Comparison of ENCODE assay signal across 8 cellular contexts in genomic region chr4:186068581-186069402, GRCh38. TPM values are rescaled to one million over a fixed set of nuclear protein-coding genes. Genes with fewer than 3 reads are reported as not detected.
DNase-seq lines count a peak whose midpoint lies in the region; ATAC-seq and TF ChIP-seq lines count a peak whose summit lies in the region.

TLR3 (plus strand) TSS chr4:186069156; CDS start chr4:186076620, 7,464 bp downstream.

- H3K4me3 ChIP-seq in esophagus muscularis mucosa: peak within 1 kb of the TSS; percentile 54 to 65 (median 62)

- no peak for TF ChIP-seq POLR2A in esophagus muscularis mucosa (IDR thresholded peaks at IDR 0.05; ENCODE audit: low read depth)

- TF ChIP-seq CTCF in esophagus muscularis mucosa (IDR thresholded peaks at IDR 0.05): no peak

- intact Hi-C loops in esophagus muscularis mucosa (cut with DNase I) (loop anchor here (2.0 to 5.0 kb wide), 2 partner anchors 68 to 124 kb away; partner anchors contain the start of gene CYP4V2), posterior cingulate gyrus (cut with DNase I) (loop anchor here (2.0 kb wide), 1 partner anchor 68 kb away; no protein-coding TSS in a partner anchor)

- H3K27ac Mint-ChIP-seq in activated CD8-positive, alpha-beta memory T cell treated with anti-CD3 and anti-CD28 coated beads, Interleukin-2, amount 10 ng/mL, durations not matched to agents 7 days and 5 days: peak within 1 kb of the TSS; percentile 61

- DNase-seq in activated CD8-positive, alpha-beta memory T cell treated with anti-CD3 and anti-CD28 coated beads, Interleukin-2, amount 10 ng/mL, durations not matched to agents 7 days and 5 days: no peak
- no peak for DNase-seq in activated CD8-positive, alpha-beta memory T cell treated with anti-CD3 and anti-CD28 coated beads, Interleukin-2, amount 50 U/mL, for 4 hours
- DNase-seq in SK-MEL-5 (ENCODE audit: low read depth, low spot score) (peak; percentile 32), esophagus muscularis mucosa (ENCODE audit: extremely low spot score) (no peak), non-pigmented ciliary epithelial cell (ENCODE audit: low read depth) (peak; percentile 13), germinal center (ENCODE audit: low spot score) (no peak), posterior cingulate gyrus (no peak)

- peaks cover 6 to 18% (median 14%) of the 10 kb centered on the region in 4 donors for H3K4me1 ChIP-seq in esophagus muscularis mucosa

- peak within 1 kb of the TSS; percentile 69 to 72 (median 71) for H3K27ac ChIP-seq in esophagus muscularis mucosa (replicated peaks in 1 of 4)

- H3K27me3 Mint-ChIP-seq in activated CD8-positive, alpha-beta memory T cell treated with anti-CD3 and anti-CD28 coated beads, Interleukin-2, amount 10 ng/mL, durations not matched to agents 7 days and 5 days: peaks cover 8% of the 10 kb centered on the region

- CTCF ChIA-PET in activated CD8-positive, alpha-beta memory T cell treated with anti-CD3 and anti-CD28 coated beads, Interleukin-2, amount 10 ng/mL, durations not matched to agents 7 days and 5 days (lab: Charles Lee): interaction anchor here (0.8 to 5.2 kb wide), 6 partner anchors 30 to 519 kb away, joined by 4 to 62 read pairs (median 6); no protein-coding TSS in a partner anchor

- peak within 1 kb of the TSS; percentile 71 for H3K4me3 Mint-ChIP-seq in activated CD8-positive, alpha-beta memory T cell treated with anti-CD3 and anti-CD28 coated beads, Interleukin-2, amount 10 ng/mL, durations not matched to agents 7 days and 5 days

- peak; percentile 55 for ATAC-seq in activated CD8-positive, alpha-beta memory T cell treated with anti-CD3 and anti-CD28 coated beads, Interleukin-2, amount 10 ng/mL, durations not matched to agents 7 days and 5 days
- no peak for ATAC-seq in HG02763 (IDR thresholded peaks at IDR 0.05; ENCODE audit: unreplicated experiment)

- peaks cover 1% of the 10 kb centered on the region for H3K36me3 Mint-ChIP-seq in activated CD8-positive, alpha-beta memory T cell treated with anti-CD3 and anti-CD28 coated beads, Interleukin-2, amount 10 ng/mL, durations not matched to agents 7 days and 5 days

- no peaks in the 10 kb centered on the region for H3K36me3 ChIP-seq in esophagus muscularis mucosa

- H3K4me1 Mint-ChIP-seq in activated CD8-positive, alpha-beta memory T cell treated with anti-CD3 and anti-CD28 coated beads, Interleukin-2, amount 10 ng/mL, durations not matched to agents 7 days and 5 days: peaks cover 21% of the 10 kb centered on the region

- no peaks in the 10 kb centered on the region for H3K9me3 Mint-ChIP-seq in activated CD8-positive, alpha-beta memory T cell treated with anti-CD3 and anti-CD28 coated beads, Interleukin-2, amount 10 ng/mL, durations not matched to agents 7 days and 5 days (ENCODE audit: low read depth)

- whole genome bisulfite sequencing in esophagus muscularis mucosa: 4% methylated on average over 12 of the region's 12 CpGs

- H3K9me3 ChIP-seq in esophagus muscularis mucosa: no peaks in the 10 kb centered on the region

- in situ Hi-C loops in SK-MEL-5 (cut with HindIII; ENCODE audit: low pct_unique_long_range_greater_than_20kb, low sequenced_read_pairs): no loop called here

- no peak for TF ChIP-seq EP300 in esophagus muscularis mucosa (IDR thresholded peaks at IDR 0.05)

- H3K27me3 ChIP-seq in esophagus muscularis mucosa: no peaks in the 10 kb centered on the region

RNA-seq across cellular contexts. Expression of gene TLR3, which starts in this region (rescaled TPM):
- total RNA-seq in activated CD8-positive, alpha-beta memory T cell treated with anti-CD3 and anti-CD28 coated beads, Interleukin-2, amount 10 ng/mL, durations not matched to agents 7 days and 5 days: 1 to 10 TPM; 1.5 to 3.7 TPM
- total RNA-seq in SK-MEL-5 (2014; rRNA removed; shearing (Covaris generic)): 6.9 and 9.8 TPM in 2 replicates
- polyA plus RNA-seq in SK-MEL-5 (2015; cell fraction: cytosol; rRNA removed): 6.4 and 8.6 TPM in 2 replicates
- polyA plus RNA-seq in SK-MEL-5 (2015; cell fraction: nucleus; rRNA removed): 1.8 and 2.8 TPM in 2 replicates
- total RNA-seq in esophagus muscularis mucosa: 1 to 10 TPM; 2.5 to 7.0 (median 4.0) TPM

Comparison
In these comparisons a context has a peak if more than half of its experiments do, and no peak if none do; other contexts are left out.
1. DNase-seq: peak in SK-MEL-5 (single experiment) and non-pigmented ciliary epithelial cell (single experiment); none in activated CD8-positive, alpha-beta memory T cell treated with anti-CD3 and anti-CD28 coated beads, Interleukin-2, amount 10 ng/mL, durations not matched to agents 7 days and 5 days (single experiment), activated CD8-positive, alpha-beta memory T cell treated with anti-CD3 and anti-CD28 coated beads, Interleukin-2, amount 50 U/mL, for 4 hours (single experiment), esophagus muscularis mucosa (single experiment), germinal center (single experiment) and posterior cingulate gyrus (0 of 10).